ENCODE assay signal across 13 cellular contexts in genomic region chr1:59499273-59499955, GRCh38.
DNase-seq lines count a peak whose midpoint lies in the region; TF ChIP-seq lines count a peak whose summit lies in the region.
"Had no signal": no experiment of that assay in that cellular context is flagged by ENCODE, and none has a peak within 500 bp of the region (broad histone marks: within the 10 kb centered on the region; RNA-seq: fewer than 3 reads in every experiment).

No MANE protein-coding gene starts in this region.

- TF ChIP-seq EP300 in stomach (IDR thresholded peaks at IDR 0.05), result no peak

- H3K4me2 ChIP-seq in mammary epithelial cell (ENCODE audit: insufficient read depth, low read depth, low read length), result peak overlapping the region; percentile 43
- H3K4me2 ChIP-seq: GM23338, neural progenitor cell had no signal

- TF ChIP-seq CTCF in mammary epithelial cell (conservative IDR thresholded peaks at IDR 0.05 in 1 of 2, IDR thresholded peaks at IDR 0.05 in 1 of 2; ENCODE audit: extremely low read depth in 1 of 2, insufficient read depth in 1 of 2, low read depth in 1 of 2, low read length in 2 of 2) (no peak), stomach (IDR thresholded peaks at IDR 0.05) (no peak)

- no peaks in the 10 kb centered on the region for H4K20me1 ChIP-seq in mammary epithelial cell (ENCODE audit: insufficient read depth, low read length)

- intact Hi-C loops in mammary epithelial cell (cut with micrococcal nuclease), result loop anchor here (2.0 kb wide), 1 partner anchor 715 kb away; the partner anchor contains the start of gene JUN
- intact Hi-C loops in stomach (cut with DNase I; ENCODE audit: low total_unique reads), result no loop called here

- H3K4me1 ChIP-seq in mammary epithelial cell (ENCODE audit: insufficient read depth, low read length) (peaks cover 33% of the 10 kb centered on the region), stomach (peaks cover 6 to 21% (median 14%) of the 10 kb centered on the region in 4 donors)
- H3K4me1 ChIP-seq: neural progenitor cell had no signal

- dilution Hi-C loops in mammary epithelial cell (cut with HindIII; ENCODE audit: low sequenced_read_pairs), result no loop called here

- TF ChIP-seq POLR2A in stomach (IDR thresholded peaks at IDR 0.05), result no peak

- no peak overlapping the region for H2AFZ ChIP-seq in mammary epithelial cell (ENCODE audit: low read depth, low read length)
- H2AFZ ChIP-seq: GM23338, neural progenitor cell had no signal

- TSS peak; percentile 43 for BruUV-seq in mammary epithelial cell (replicated peaks; lab: Mats Ljungman, UMichigan)

- H3K79me2 ChIP-seq in mammary epithelial cell (ENCODE audit: insufficient read depth, low read length), result no peaks in the 10 kb centered on the region

- H3K9me3 ChIP-seq in mammary epithelial cell (replicated peaks; ENCODE audit: insufficient read depth, low read length) (no peaks in the 10 kb centered on the region), stomach (peaks cover 0 to 5% (median 0%) of the 10 kb centered on the region in 4 donors)

- CTCF ChIA-PET in mammary epithelial cell (lab: Charles Lee; ENCODE audit: low non-redundant PET), result no interaction called here

- peak overlapping the region; percentile 39 for H3K9ac ChIP-seq in mammary epithelial cell (ENCODE audit: insufficient read depth, low read length)
- H3K9ac ChIP-seq: neural progenitor cell had no signal

- H3K36me3 ChIP-seq in mammary epithelial cell (ENCODE audit: insufficient read depth, low read length) (no peaks in the 10 kb centered on the region), stomach (no peaks in the 10 kb centered on the region)
- H3K36me3 ChIP-seq: neural progenitor cell had no signal

- DNase-seq in NCI-H226 (peak; percentile 52), mammary epithelial cell (peak; percentile 79), left kidney (ENCODE audit: low read depth, low spot score) (peak; percentile 55), stomach (no peak), SK-N-DZ (ENCODE audit: low spot score) (no peak), NCI-H2171 (lab: John Stamatoyannopoulos, UW) (no peak)
- DNase-seq in activated CD4-positive, alpha-beta T cell treated with anti-CD3 and anti-CD28 coated beads, Interleukin-2, amount 50 U/mL, for 1 hour, result no peak
- DNase-seq: activated naive CD8-positive, alpha-beta T cell treated with anti-CD3 and anti-CD28 coated beads, Interleukin-2, amount 10 ng/mL, durations not matched to agents 7 days and 5 days; endodermal cell; NCI-H1694 treated with DMSO at 0.1 percent for 48 hours; stimulated activated naive CD4-positive, alpha-beta T cell had no signal

- in situ Hi-C loops in mammary epithelial cell (cut with MboI; ENCODE audit: low sequenced_read_pairs in 2 of 2), result no loop called here

- H3K27me3 ChIP-seq in mammary epithelial cell (ENCODE audit: insufficient read depth, low read length) (no peaks in the 10 kb centered on the region), stomach (no peaks in the 10 kb centered on the region)
- H3K27me3 ChIP-seq: neural progenitor cell had no signal

- 57% methylated on average over 5 of the region's 5 CpGs for WGBS in mammary epithelial cell (ENCODE audit: low coverage, missing lambda C conversion rate)
- 54 to 71% (median 60%) methylated on average over 5 of the region's 5 CpGs for WGBS in stomach, 5 donors

- H3K27ac ChIP-seq in mammary epithelial cell (ENCODE audit: insufficient read depth, low read depth, low read length) (peak overlapping the region; percentile 88), stomach (peak overlapping the region in 4 of 5 donors; percentile 2 to 45 (median 20))
- H3K27ac ChIP-seq: neural progenitor cell had no signal

- no peak overlapping the region for H3K4me3 ChIP-seq in mammary epithelial cell (replicated peaks in 1 of 3; ENCODE audit: insufficient read depth in 1 of 3, low read depth in 2 of 3, low read length in 3 of 3)
- H3K4me3 ChIP-seq in stomach, result no peak overlapping the region
- H3K4me3 ChIP-seq: GM23338, neural progenitor cell had no signal

Comparison
In these comparisons a context has a peak if more than half of its experiments do, and no peak if none do; other contexts are left out.
1. DNase-seq: peak in NCI-H226 (single experiment), mammary epithelial cell (single experiment) and left kidney (single experiment); none in stomach (single experiment), activated CD4-positive, alpha-beta T cell treated with anti-CD3 and anti-CD28 coated beads, Interleukin-2, amount 50 U/mL, for 1 hour (single experiment), SK-N-DZ (single experiment) and NCI-H2171 (single experiment).